Comparison of ENCODE assay signal across 27 cellular contexts in the genomic region with DNA sequence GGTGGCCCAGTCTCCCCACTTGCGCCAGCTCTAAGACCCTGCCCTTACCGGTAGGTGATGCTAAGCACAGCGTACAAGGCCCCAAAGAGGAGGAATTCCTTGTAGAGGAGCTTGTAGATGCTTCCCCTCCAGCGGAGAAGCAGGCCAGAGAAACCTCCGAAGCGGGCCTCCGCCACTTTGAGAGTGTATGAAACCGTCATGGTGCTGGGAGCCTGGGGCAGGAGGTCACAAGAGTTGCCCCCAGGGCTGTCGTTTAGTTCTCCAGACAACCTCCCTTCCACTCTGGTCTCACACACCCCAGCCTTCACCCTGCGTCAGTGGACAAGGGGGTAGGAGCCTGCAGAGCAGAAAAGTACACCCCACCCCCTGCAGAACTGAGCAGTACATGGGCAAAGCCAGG. TPM values are rescaled to one million over a fixed set of nuclear protein-coding genes. Genes with fewer than 3 reads are reported as not detected.
"Had no signal": no experiment of that assay in that cellular context is flagged by ENCODE, and none has a peak within 500 bp of the region (broad histone marks: within the 10 kb centered on the region; RNA-seq: fewer than 3 reads in every experiment).

No MANE protein-coding gene starts in this region.

- H3K36me3 ChIP-seq: gastrocnemius medialis, left ventricle myocardium inferior, pancreas, right atrium auricular region, spleen had no signal

- H3K9me3 ChIP-seq: gastrocnemius medialis, left ventricle myocardium inferior, pancreas, right atrium auricular region, spleen, tibial nerve had no signal

- H3K27ac ChIP-seq: VCaP had no signal

- H3K27me3 ChIP-seq: gastrocnemius medialis, pancreas, right atrium auricular region, spleen, tibial nerve had no signal

- DNase-seq: activated CD4-positive, alpha-beta T cell treated with anti-CD3 and anti-CD28 coated beads for 4 hours; activated CD4-positive, alpha-beta T cell treated with anti-CD3 and anti-CD28 coated beads, Interleukin-2, amount 50 U/mL, for 4 hours; activated naive CD4-positive, alpha-beta T cell; activated T-cell treated with anti-CD3 and anti-CD28 coated beads for 4 hours; activated T-cell treated with anti-CD3 and anti-CD28 coated beads, Interleukin-2, amount 50 U/mL, for 72 hours; dermis blood vessel endothelial cell; effector memory CD4-positive, alpha-beta T cell; erythroblast; gastrocnemius medialis; glutamatergic neuron; left ventricle myocardium inferior; spleen; stimulated activated naive CD4-positive, alpha-beta T cell treated with Interleukin-2 at 50 U/mL for 16 hours; T-helper 9 cell had no signal

- FAIRE-seq: bronchial epithelial cell, colon, islet of Langerhans, pancreas, TTC549 had no signal

- H3K4me3 ChIP-seq: gastrocnemius medialis, left ventricle myocardium inferior, lung, pancreas, right atrium auricular region, spleen, tibial nerve had no signal

- ATAC-seq: activated naive CD4-positive, alpha-beta T cell treated with anti-CD3 and anti-CD28 coated beads, Interleukin-2, amount 50 U/mL, for 72 hours; activated T-cell treated with anti-CD3 and anti-CD28 coated beads, Interleukin-2, amount 50 U/mL, for 72 hours; gastrocnemius medialis had no signal

RNA-seq across cellular contexts. Expression of a gene that starts 0.5 kb away (rescaled TPM):
- total RNA-seq: bronchial epithelial cell, dermis blood vessel endothelial cell, right atrium auricular region, urinary bladder had no signal

RNA-seq across cellular contexts. Expression of a gene that starts 19.6 kb away (rescaled TPM):
- total RNA-seq: bronchial epithelial cell, dermis blood vessel endothelial cell, gastrocnemius medialis, mucosa of gallbladder, temporal lobe, urinary bladder had no signal
